9 cellular contexts compared by ENCODE assay signal in genomic region chr6:47437592-47437991, GRCh38. TPM values are rescaled to one million over a fixed set of nuclear protein-coding genes. Genes with fewer than 3 reads are reported as not detected.
DNase-seq lines count a peak whose midpoint lies in the region; ATAC-seq and TF ChIP-seq lines count a peak whose summit lies in the region.
"Had no signal": no experiment of that assay in that cellular context is flagged by ENCODE, and none has a peak within 500 bp of the region (broad histone marks: within the 10 kb centered on the region; RNA-seq: fewer than 3 reads in every experiment).

No MANE protein-coding gene starts in this region.

- no peak overlapping the region for H3K4me3 ChIP-seq in Karpas-422 (ENCODE audit: low read length)
- no peak overlapping the region for H3K4me3 ChIP-seq in tibial artery

- peak; percentile 77 for ATAC-seq in HG02798 (IDR thresholded peaks at IDR 0.05; ENCODE audit: poor library complexity, unreplicated experiment)

- no peak overlapping the region for H3K27ac ChIP-seq in Karpas-422 (ENCODE audit: low read length)
- H3K27ac ChIP-seq in tibial artery: no peak overlapping the region

- intact Hi-C loops in tibial artery (cut with DNase I; ENCODE audit: low total_unique reads): no loop called here

- H3K9me2 ChIP-seq in Karpas-422 (replicated peaks; ENCODE audit: insufficient read depth, low read length): no peaks in the 10 kb centered on the region

- H2AFZ ChIP-seq in Karpas-422 (ENCODE audit: low read length): no peak overlapping the region

- H3K4me2 ChIP-seq in Karpas-422 (ENCODE audit: low read depth, low read length, poor library complexity, severe bottlenecking): peak overlapping the region; percentile 24

- no peaks in the 10 kb centered on the region for H3K79me2 ChIP-seq in Karpas-422 (ENCODE audit: low read length)

- H3K27me3 ChIP-seq in Karpas-422 (ENCODE audit: low read length) (peaks cover 3% of the 10 kb centered on the region; the same call in 1 of the 2 replicates), tibial artery (peaks cover 0 to 3% of the 10 kb centered on the region in 2 donors)

- H3K36me3 ChIP-seq in Karpas-422 (ENCODE audit: insufficient read depth, low read length) (no peaks in the 10 kb centered on the region), tibial artery (no peaks in the 10 kb centered on the region)

- no peak overlapping the region for H3K9ac ChIP-seq in Karpas-422 (ENCODE audit: low read length)

- H3K9me3 ChIP-seq in Karpas-422 (ENCODE audit: low read length): no peaks in the 10 kb centered on the region
- no peaks in the 10 kb centered on the region for H3K9me3 ChIP-seq in tibial artery

- DNase-seq in SKM-1 treated with dmso at 0.1 percent for 144 hours (lab: John Stamatoyannopoulos, UW; ENCODE audit: unreplicated experiment) (peak; percentile 44), SKM-1 (lab: John Stamatoyannopoulos, UW; ENCODE audit: unreplicated experiment) (no peak), Karpas-422 (no peak), tibial artery (no peak), NCI-H2081 (lab: John Stamatoyannopoulos, UW) (no peak)
- no peak for DNase-seq in central memory CD4-positive, alpha-beta T cell
- DNase-seq in activated CD4-positive, CD25-positive, alpha-beta regulatory T cell (lab: John Stamatoyannopoulos, UW): no peak
- DNase-seq: NCI-H2227 treated with DMSO at 0.1 percent for 48 hours had no signal

- no peak for TF ChIP-seq CTCF in tibial artery (IDR thresholded peaks at IDR 0.05)

- peaks cover 9% of the 10 kb centered on the region; the same call in 1 of the 2 replicates for H4K20me1 ChIP-seq in Karpas-422 (ENCODE audit: insufficient read depth, low read depth, low read length)

- H3K4me1 ChIP-seq in Karpas-422 (ENCODE audit: low read length) (peaks cover 47% of the 10 kb centered on the region), tibial artery (no peaks in the 10 kb centered on the region)

RNA-seq across cellular contexts. Expression of gene CD2AP, which starts 40.0 kb away (rescaled TPM):
- total RNA-seq in Karpas-422 (2014; rRNA removed; shearing (Covaris generic); ENCODE audit: low replicate concordance): 19.3 and 42.7 TPM in 2 replicates
